8 cellular contexts compared by ENCODE assay signal in the genomic region with DNA sequence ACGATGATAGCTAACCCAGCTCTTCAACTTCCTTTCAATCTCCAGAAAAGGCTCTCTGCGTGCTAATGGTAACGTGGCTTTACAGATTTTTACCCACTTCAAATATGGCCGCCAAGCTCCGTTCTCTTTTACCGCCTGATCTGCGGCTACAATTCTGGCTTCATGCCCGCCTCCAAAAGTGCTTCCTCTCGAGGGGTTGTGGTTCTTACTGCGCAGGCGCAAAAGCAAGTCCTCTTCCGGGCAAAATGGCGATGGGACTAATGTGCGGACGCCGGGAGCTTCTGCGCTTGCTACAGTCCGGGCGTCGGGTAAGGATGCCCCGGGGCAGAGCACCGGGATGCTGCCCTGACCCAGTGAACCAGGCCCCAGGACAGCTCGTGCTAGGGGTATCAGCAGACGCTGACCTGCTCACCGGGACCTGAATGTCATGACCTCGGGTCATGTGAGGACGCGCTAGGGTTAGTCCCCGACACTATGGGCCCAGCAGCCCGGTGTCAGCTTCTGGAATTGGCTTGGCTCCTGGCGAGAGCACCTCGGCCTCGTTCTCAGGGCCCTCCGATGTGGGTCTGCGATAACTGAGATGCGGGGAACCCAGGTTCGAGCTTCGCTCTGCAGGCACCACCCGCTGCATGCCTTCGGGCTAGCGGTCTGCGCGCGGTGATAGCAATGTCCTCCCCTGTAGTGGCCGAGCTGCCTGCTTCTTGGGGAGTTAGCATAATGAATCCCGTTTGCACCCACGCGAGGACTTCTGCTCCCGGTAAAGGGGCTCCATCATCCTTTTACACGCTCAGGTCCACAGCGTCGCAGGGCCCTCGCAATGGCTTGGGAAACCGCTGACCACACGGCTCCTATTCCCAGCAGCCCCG. TPM values are rescaled to one million over a fixed set of nuclear protein-coding genes. Genes with fewer than 3 reads are reported as not detected.
DNase-seq lines count a peak whose midpoint lies in the region; ATAC-seq, FAIRE-seq and TF ChIP-seq lines count a peak whose summit lies in the region.

OXA1L (plus strand) TSS at position 232 of the 866 bp plus-strand sequence; CDS start at position 246, 14 bp downstream.

- ATAC-seq in GM18867 (IDR thresholded peaks at IDR 0.05; ENCODE audit: unreplicated experiment), result peak; percentile 77
- peak; percentile 65 for ATAC-seq in HG03108 (IDR thresholded peaks at IDR 0.05; ENCODE audit: unreplicated experiment)

- peak within 1 kb of the TSS; percentile 67 for H3K4me3 ChIP-seq in WERI-Rb-1 (ENCODE audit: low read depth, low read length)
- peak within 1 kb of the TSS; percentile 76 to 96 (median 78) for H3K4me3 ChIP-seq in mammary epithelial cell (replicated peaks in 1 of 3; ENCODE audit: insufficient read depth in 1 of 3, low read depth in 2 of 3, low read length in 3 of 3)
- H3K4me3 ChIP-seq in small intestine (ENCODE audit: low read depth in 1 of 2, low read length in 2 of 2), result peak within 1 kb of the TSS; percentile 91 to 96

- FAIRE-seq in A204.1 (lab: Jason Lieb, UNC) (peak; percentile 95), small intestine (lab: Jason Lieb, UNC) (no peak)

- H3K4me1 ChIP-seq in mammary epithelial cell (ENCODE audit: insufficient read depth, low read length), result peaks cover 12% of the 10 kb centered on the region
- peaks cover 2 to 4% of the 10 kb centered on the region in 2 donors for H3K4me1 ChIP-seq in small intestine (ENCODE audit: control insufficient read depth in 2 of 2, insufficient read depth in 1 of 2, low read depth in 1 of 2, low read length in 1 of 2)

- H3K27ac ChIP-seq in WERI-Rb-1 (peak within 1 kb of the TSS; percentile 83), mammary epithelial cell (ENCODE audit: insufficient read depth, low read depth, low read length) (peak within 1 kb of the TSS; percentile 92), small intestine (ENCODE audit: low read depth in 1 of 2, low read length in 1 of 2) (peak within 1 kb of the TSS; percentile 84 to 98)

- peak within 1 kb of the TSS; percentile 75 for H3K4me2 ChIP-seq in mammary epithelial cell (ENCODE audit: insufficient read depth, low read depth, low read length)

- H3K27me3 ChIP-seq in WERI-Rb-1 (ENCODE audit: insufficient read depth, low read depth, severe bottlenecking), result no peaks in the 10 kb centered on the region
- H3K27me3 ChIP-seq in mammary epithelial cell (ENCODE audit: insufficient read depth, low read length), result no peaks in the 10 kb centered on the region
- no peaks in the 10 kb centered on the region for H3K27me3 ChIP-seq in small intestine (ENCODE audit: control insufficient read depth in 2 of 2, insufficient read depth in 2 of 2, low read length in 2 of 2)

- 2% methylated on average over 44 of the region's 56 CpGs for WGBS in mammary epithelial cell (ENCODE audit: low coverage, missing lambda C conversion rate)
- 0 to 1% (median 0%) methylated on average over 56 of the region's 56 CpGs for WGBS in small intestine, 3 donors

- peak; percentile 97 for DNase-seq in NCI-H2227 (lab: John Stamatoyannopoulos, UW; ENCODE audit: unreplicated experiment)
- DNase-seq in WERI-Rb-1, result peak; percentile 96
- DNase-seq in mammary epithelial cell, result peak; percentile 94
- peak; percentile 94 for DNase-seq in iPS-NIHi11 (ENCODE audit: low spot score)
- DNase-seq in small intestine, result peak; percentile 99

- H4K20me1 ChIP-seq in mammary epithelial cell (ENCODE audit: insufficient read depth, low read length), result no peaks in the 10 kb centered on the region

- dilution Hi-C loops in mammary epithelial cell (cut with HindIII; ENCODE audit: low sequenced_read_pairs), result loop anchor here (5.0 kb wide), 3 partner anchors 36 to 99 kb away; no protein-coding TSS in a partner anchor

- TF ChIP-seq CTCF in WERI-Rb-1 (IDR thresholded peaks at IDR 0.05; ENCODE audit: low read depth, low read length), result no peak
- no peak for TF ChIP-seq CTCF in mammary epithelial cell (conservative IDR thresholded peaks at IDR 0.05 in 1 of 2, IDR thresholded peaks at IDR 0.05 in 1 of 2; ENCODE audit: extremely low read depth in 1 of 2, insufficient read depth in 1 of 2, low read depth in 1 of 2, low read length in 2 of 2)

- H3K79me2 ChIP-seq in mammary epithelial cell (ENCODE audit: insufficient read depth, low read length), result peaks cover 35% of the 10 kb centered on the region

- in situ Hi-C loops in mammary epithelial cell (cut with MboI; ENCODE audit: low sequenced_read_pairs in 2 of 2), result no loop called here

- BruUV-seq in mammary epithelial cell (replicated peaks; lab: Mats Ljungman, UMichigan), result TSS peak; percentile 55

- H3K9ac ChIP-seq in mammary epithelial cell (ENCODE audit: insufficient read depth, low read length), result peak within 1 kb of the TSS; percentile 98

- intact Hi-C loops in mammary epithelial cell (cut with micrococcal nuclease), result loop anchor here (2.0 to 10.0 kb wide), 3 partner anchors 24 to 372 kb away; no protein-coding TSS in a partner anchor

- no peaks in the 10 kb centered on the region for H3K9me3 ChIP-seq in WERI-Rb-1 (ENCODE audit: severe bottlenecking)
- H3K9me3 ChIP-seq in mammary epithelial cell (replicated peaks; ENCODE audit: insufficient read depth, low read length), result no peaks in the 10 kb centered on the region
- H3K9me3 ChIP-seq in small intestine (ENCODE audit: control insufficient read depth, low read depth), result no peaks in the 10 kb centered on the region

- CTCF ChIA-PET in mammary epithelial cell (lab: Charles Lee; ENCODE audit: low non-redundant PET), result interaction anchor here (0.6 kb wide), 1 partner anchor 241 kb away, joined by 4 read pairs; no protein-coding TSS in a partner anchor

- H3K36me3 ChIP-seq in WERI-Rb-1, result peaks cover 36% of the 10 kb centered on the region
- H3K36me3 ChIP-seq in mammary epithelial cell (ENCODE audit: insufficient read depth, low read length), result peaks cover 26% of the 10 kb centered on the region
- peaks cover 20 to 29% of the 10 kb centered on the region in 2 donors for H3K36me3 ChIP-seq in small intestine (ENCODE audit: control insufficient read depth in 2 of 2, insufficient read depth in 2 of 2, low read length in 2 of 2)

- peak within 1 kb of the TSS; percentile 95 for H2AFZ ChIP-seq in mammary epithelial cell (ENCODE audit: low read depth, low read length)

RNA-seq across cellular contexts. Expression of gene OXA1L, which starts in this region (rescaled TPM):
- total RNA-seq in mammary epithelial cell, result 10 to 100 TPM; 34.3 to 76.3 TPM
- 151 TPM for polyA plus RNA-seq in mammary epithelial cell
- 190 TPM for polyA minus RNA-seq in mammary epithelial cell
- 100 to 1,000 TPM; 101 to 120 (median 115) TPM for polyA plus RNA-seq in small intestine

Comparison
In these comparisons a context has a peak if more than half of its experiments do, and no peak if none do; other contexts are left out.
1. Peak in every context shown above with its lines: DNase-seq, ATAC-seq, H3K4me3 ChIP-seq and H3K27ac ChIP-seq.